9 cellular contexts compared by ENCODE assay signal in the genomic region with DNA sequence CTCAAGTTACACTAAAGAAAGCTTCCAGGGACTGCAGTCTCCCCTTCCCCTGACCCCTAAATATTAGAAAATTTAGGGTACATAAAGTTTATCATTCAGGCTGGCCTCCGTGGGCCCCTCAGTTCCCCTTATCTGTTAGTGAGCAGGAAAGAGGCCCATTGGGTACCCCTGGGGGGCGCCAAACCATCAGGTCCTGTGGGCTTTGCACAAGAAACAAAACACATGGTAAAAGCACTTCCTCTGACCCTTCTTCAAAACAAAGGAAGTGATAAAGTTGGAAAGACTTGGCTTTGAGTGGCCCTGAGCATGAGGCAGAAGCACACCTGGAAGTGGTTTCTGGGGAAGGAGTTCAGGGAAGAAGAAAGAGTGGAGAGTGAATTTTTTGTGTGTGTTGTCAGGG.
DNase-seq lines count a peak whose midpoint lies in the region; ATAC-seq, FAIRE-seq and TF ChIP-seq lines count a peak whose summit lies in the region.
"Had no signal": no experiment of that assay in that cellular context is flagged by ENCODE, and none has a peak within 500 bp of the region (broad histone marks: within the 10 kb centered on the region; RNA-seq: fewer than 3 reads in every experiment).

No MANE protein-coding gene starts in this region.

- no peaks in the 10 kb centered on the region for H3K79me2 ChIP-seq in HCT116 (ENCODE audit: insufficient read depth, low read length)

- H3K27me3 ChIP-seq in HCT116 (ENCODE audit: insufficient read depth, low read length), result no peaks in the 10 kb centered on the region

- CTCF ChIA-PET in HCT116 (lab: Charles Lee), result no interaction called here

- no peak for TF ChIP-seq POLR2A in HCT116 (IDR thresholded peaks at IDR 0.05; ENCODE audit: borderline replicate concordance, extremely low read depth, insufficient read depth, insufficient read length)

- H3K9me2 ChIP-seq in HCT116 (ENCODE audit: insufficient read depth), result no peaks in the 10 kb centered on the region

- no peak overlapping the region for H3K9ac ChIP-seq in HCT116 (ENCODE audit: low read length)

- POLR2A ChIA-PET in HCT116 (lab: Charles Lee), result no interaction called here

- H3K36me3 ChIP-seq in HCT116 (ENCODE audit: control insufficient read depth in 1 of 2, insufficient read depth in 2 of 2, low read length in 2 of 2), result no peaks in the 10 kb centered on the region
- H3K36me3 ChIP-seq: thoracic aorta had no signal

- peak; percentile 64 for TF ChIP-seq RAD21 in HCT116 (IDR thresholded peaks at IDR 0.05; ENCODE audit: low read depth)

- peak; percentile 50 for TF ChIP-seq CTCF in D721Med (IDR thresholded peaks at IDR 0.05; ENCODE audit: insufficient read depth, missing control alignments)
- peak; percentile 25 to 63 (median 59); a peak in 5 of 6 replicates for TF ChIP-seq CTCF in HCT116 (IDR thresholded peaks at IDR 0.05 in 2 of 3, conservative IDR thresholded peaks at IDR 0.05 in 1 of 3; ENCODE audit: borderline replicate concordance in 1 of 3, insufficient read depth in 1 of 3, low read depth in 2 of 3, low read length in 2 of 3)

- no peak overlapping the region for H3K4me3 ChIP-seq in HCT116 (replicated peaks in 1 of 2; ENCODE audit: low read depth in 1 of 2, low read length in 2 of 2)
- H3K4me3 ChIP-seq: thoracic aorta had no signal

- peak overlapping the region; percentile 59 for H2AFZ ChIP-seq in HCT116 (ENCODE audit: low read depth, low read length, poor library complexity, severe bottlenecking)

- no peaks in the 10 kb centered on the region for H4K20me1 ChIP-seq in HCT116 (ENCODE audit: insufficient read depth)

- no peak overlapping the region for H3K4me2 ChIP-seq in HCT116 (ENCODE audit: low read length)

- FAIRE-seq in D721Med (lab: Jason Lieb, UNC), result no peak

- intact Hi-C loops in HCT116 (cut with micrococcal nuclease), result no loop called here

- DNase-seq in D721Med (ENCODE audit: insufficient read length, low spot score) (no peak), HCT116 (ENCODE audit: low read depth, low spot score) (no peak), SKM-1 treated with dmso at 0.1 percent for 144 hours (lab: John Stamatoyannopoulos, UW; ENCODE audit: unreplicated experiment) (peak; percentile 80), iPS DF 19.7 (ENCODE audit: low read depth, low spot score) (peak; percentile 33), NCI-H128 (lab: John Stamatoyannopoulos, UW; ENCODE audit: unreplicated experiment) (no peak)

- no peak overlapping the region for H3K27ac ChIP-seq in HCT116 (ENCODE audit: low read depth, low read length)
- H3K27ac ChIP-seq: thoracic aorta had no signal

- ATAC-seq in HCT116 (peak; percentile 85), GM19324 (IDR thresholded peaks at IDR 0.05; ENCODE audit: low FRiP score, unreplicated experiment) (no peak), HG03342 (IDR thresholded peaks at IDR 0.05; ENCODE audit: unreplicated experiment) (no peak), HG02973 (IDR thresholded peaks at IDR 0.05; ENCODE audit: unreplicated experiment) (no peak)

- H3K9me3 ChIP-seq in HCT116 (ENCODE audit: control insufficient read depth in 1 of 2, insufficient read depth in 1 of 2, low read depth in 1 of 2, low read length in 2 of 2), result no peaks in the 10 kb centered on the region
- H3K9me3 ChIP-seq: thoracic aorta had no signal

- no TSS peak for BruUV-seq in HCT116 (replicated peaks; lab: Mats Ljungman, UMichigan)

- no peaks in the 10 kb centered on the region for H3K4me1 ChIP-seq in HCT116 (ENCODE audit: control insufficient read depth in 1 of 2, insufficient read depth in 2 of 2, low read length in 2 of 2)

- RAD21 ChIA-PET in HCT116 (lab: Charles Lee; ENCODE audit: low non-redundant PET in 1 of 2, low total read pairs in 2 of 2, uncharacterized antibody in 2 of 2, unreplicated experiment in 2 of 2), result no interaction called here

TF ChIP-seq in HCT116, 20 proteins besides CTCF, POLR2A, EP300 and RAD21:
- no peak for TF ChIP-seq EZH2 (IDR thresholded peaks at IDR 0.05)
- TF ChIP-seq SRF (IDR thresholded peaks at IDR 0.05; ENCODE audit: low read depth), result no peak
- peak; percentile 57; the same call in 1 of the 2 replicates for TF ChIP-seq CEBPB (IDR thresholded peaks at IDR 0.05; ENCODE audit: low read depth)
- TF ChIP-seq CBX3 (IDR thresholded peaks at IDR 0.05; ENCODE audit: low read depth), result no peak
- no peak for TF ChIP-seq REST (IDR thresholded peaks at IDR 0.05; ENCODE audit: low read depth)
- TF ChIP-seq, protein P1, sequence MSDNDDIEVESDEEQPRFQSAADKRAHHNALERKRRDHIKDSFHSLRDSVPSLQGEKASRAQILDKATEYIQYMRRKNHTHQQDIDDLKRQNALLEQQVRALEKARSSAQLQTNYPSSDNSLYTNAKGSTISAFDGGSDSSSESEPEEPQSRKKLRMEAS (IDR thresholded peaks at IDR 0.05), result no peak; the same call in 1 of the 2 replicates
- no peak for TF ChIP-seq FOSL1 (IDR thresholded peaks at IDR 0.05; ENCODE audit: low read depth)

Comparison
In these comparisons a context has a peak if more than half of its experiments do, and no peak if none do; other contexts are left out.
1. DNase-seq: peak in SKM-1 treated with dmso at 0.1 percent for 144 hours (single experiment) and iPS DF 19.7 (single experiment); none in D721Med (single experiment), HCT116 (single experiment) and NCI-H128 (single experiment).